8 cellular contexts compared by ENCODE assay signal in genomic region chr9:137049544-137050449, GRCh38. TPM values are rescaled to one million over a fixed set of nuclear protein-coding genes. Genes with fewer than 3 reads are reported as not detected.
DNase-seq lines count a peak whose midpoint lies in the region; ATAC-seq and TF ChIP-seq lines count a peak whose summit lies in the region.

No MANE protein-coding gene starts in this region.

- TF ChIP-seq POLR2A in body of pancreas (IDR thresholded peaks at IDR 0.05) (no peak), thyroid gland (IDR thresholded peaks at IDR 0.05) (no peak)

- H3K9ac ChIP-seq in KMS-11, result no peak overlapping the region

- H4K20me1 ChIP-seq in KMS-11 (ENCODE audit: insufficient read depth), result no peaks in the 10 kb centered on the region

- H3K36me3 ChIP-seq in KMS-11 (ENCODE audit: insufficient read depth) (no peaks in the 10 kb centered on the region), body of pancreas (replicated peaks in 1 of 2; ENCODE audit: insufficient read depth in 1 of 2, low read depth in 2 of 2) (no peaks in the 10 kb centered on the region), thyroid gland (no peaks in the 10 kb centered on the region)

- H2AFZ ChIP-seq in KMS-11 (ENCODE audit: low read depth), result no peak overlapping the region

- H3K4me3 ChIP-seq in KMS-11 (IDR thresholded peaks at IDR 0.05; ENCODE audit: insufficient read depth, low read depth, low read length) (no peak overlapping the region), body of pancreas (no peak overlapping the region), thyroid gland (replicated peaks in 1 of 3) (no peak overlapping the region)

- ATAC-seq in body of pancreas (peak; percentile 31), HG03520 (IDR thresholded peaks at IDR 0.05; ENCODE audit: unreplicated experiment) (no peak), GM19035 (IDR thresholded peaks at IDR 0.05; ENCODE audit: unreplicated experiment) (no peak)

- no peaks in the 10 kb centered on the region for H3K9me3 ChIP-seq in body of pancreas
- H3K9me3 ChIP-seq in thyroid gland, result no peaks in the 10 kb centered on the region

- H3K4me1 ChIP-seq in KMS-11 (ENCODE audit: low read depth, poor library complexity, severe bottlenecking) (no peaks in the 10 kb centered on the region), body of pancreas (peaks cover 45% of the 10 kb centered on the region), thyroid gland (peaks cover 18 to 35% of the 10 kb centered on the region in 2 donors)

- no peak overlapping the region for H3K27ac ChIP-seq in KMS-11
- H3K27ac ChIP-seq in body of pancreas, result no peak overlapping the region
- H3K27ac ChIP-seq in thyroid gland, result no peak overlapping the region

- intact Hi-C loops in body of pancreas (cut with DNase I) (loop anchor here (2.0 kb wide), 1 partner anchor 15 kb away; no protein-coding TSS in a partner anchor), thyroid gland (cut with DNase I) (no loop called here)

- WGBS in body of pancreas, 2 donors, result 35 to 52% methylated on average over 16 to 37 of the region's 38 CpGs
- WGBS in thyroid gland, 2 donors, result 43 to 54% methylated on average over 30 to 31 of the region's 38 CpGs

- no peaks in the 10 kb centered on the region for H3K79me2 ChIP-seq in KMS-11 (ENCODE audit: insufficient read depth, low read depth)

- peak; percentile 7 for DNase-seq in DMS114 treated with DMSO at 0.1 percent for 48 hours (lab: John Stamatoyannopoulos, UW; ENCODE audit: unreplicated experiment)
- DNase-seq in SK-MEL-5 (ENCODE audit: low read depth, low spot score), result peak; percentile 66
- peak; percentile 77 to 88 (median 81) for DNase-seq in body of pancreas
- DNase-seq in lung microvascular endothelial cell (ENCODE audit: low read depth in 2 of 2), result peak; percentile 50 to 71
- DNase-seq in thyroid gland, result peak; percentile 34 to 44

- no peak overlapping the region for H3K4me2 ChIP-seq in KMS-11

- H3K27me3 ChIP-seq in KMS-11 (ENCODE audit: insufficient read depth, low read depth) (peaks cover 84% of the 10 kb centered on the region), body of pancreas (no peaks in the 10 kb centered on the region), thyroid gland (peaks cover 20% of the 10 kb centered on the region)

- in situ Hi-C loops in SK-MEL-5 (cut with HindIII; ENCODE audit: low pct_unique_long_range_greater_than_20kb, low sequenced_read_pairs), result loop anchor here (25.0 kb wide), 1 partner anchor 112 kb away; the partner anchor contains the start of genes C8G and FBXW5

- 0 out of 2 replicates have a peak, but pooled peaks have one; percentile 17 for TF ChIP-seq CTCF in KMS-11 (conservative IDR thresholded peaks at IDR 0.05; ENCODE audit: low read depth, low read length)
- TF ChIP-seq CTCF in body of pancreas (IDR thresholded peaks at IDR 0.05), result peak; percentile 21 to 83 (median 67)
- peak in 3 of 6 experiments; percentile 7 to 32 (median 18) for TF ChIP-seq CTCF in thyroid gland (IDR thresholded peaks at IDR 0.05)

RNA-seq across cellular contexts. Expression of gene NPDC1, which starts 3.8 kb away (rescaled TPM):
- total RNA-seq in SK-MEL-5 (2014; rRNA removed; shearing (Covaris generic)), result 2.2 and 3.5 TPM in 2 replicates
- polyA plus RNA-seq in SK-MEL-5 (2015; cell fraction: cytosol; rRNA removed), result 40.3 and 41.9 TPM in 2 replicates
- 94.4 and 107 TPM in 2 replicates for polyA plus RNA-seq in SK-MEL-5 (2015; cell fraction: nucleus; rRNA removed)
- total RNA-seq in body of pancreas (100 to 1,000 TPM in 1 of 2 donors, 10 to 100 TPM in 1; 72.1 to 105 TPM), lung microvascular endothelial cell (6.2 and 10.5 TPM in 2 replicates), thyroid gland (10 to 100 TPM; 23.3 to 65.9 (median 35.4) TPM)

RNA-seq across cellular contexts. Expression of gene ENTPD2, which starts 4.1 kb away (rescaled TPM):
- total RNA-seq in SK-MEL-5 (2014; rRNA removed; shearing (Covaris generic)), result not detected in 2 replicates
- polyA plus RNA-seq in SK-MEL-5 (2015; cell fraction: cytosol; rRNA removed), result not detected in 2 replicates
- polyA plus RNA-seq in SK-MEL-5 (2015; cell fraction: nucleus; rRNA removed), result not detected in 2 replicates
- total RNA-seq in body of pancreas (1 to 10 TPM; 1.3 to 1.6 TPM), lung microvascular endothelial cell (not detected in 2 replicates), thyroid gland (under 1 TPM in 2 of 4 donors, not detected in 2; 0.22 to 0.49 TPM)

RNA-seq across cellular contexts. Expression of gene FUT7, which starts 17.9 kb away (rescaled TPM):
- total RNA-seq in SK-MEL-5 (2014; rRNA removed; shearing (Covaris generic)), result not detected in 2 replicates
- polyA plus RNA-seq in SK-MEL-5 (2015; cell fraction: cytosol; rRNA removed), result not detected in 2 replicates
- not detected in 2 replicates for polyA plus RNA-seq in SK-MEL-5 (2015; cell fraction: nucleus; rRNA removed)
- not detected for total RNA-seq in body of pancreas
- total RNA-seq in lung microvascular endothelial cell, result not detected in 2 replicates
- total RNA-seq in thyroid gland, result not detected

RNA-seq across cellular contexts. Expression of gene SAPCD2, which starts 20.6 kb away (rescaled TPM):
- 8.1 and 8.7 TPM in 2 replicates for total RNA-seq in SK-MEL-5 (2014; rRNA removed; shearing (Covaris generic))
- 13.2 and 18.3 TPM in 2 replicates for polyA plus RNA-seq in SK-MEL-5 (2015; cell fraction: cytosol; rRNA removed)
- polyA plus RNA-seq in SK-MEL-5 (2015; cell fraction: nucleus; rRNA removed), result 12.1 and 12.4 TPM in 2 replicates
- total RNA-seq in body of pancreas (under 1 TPM; 0.66 to 0.78 TPM), lung microvascular endothelial cell (1.4 and 5.9 TPM in 2 replicates), thyroid gland (1 to 10 TPM in 1 of 4 donors, under 1 TPM in 3; 0.27 to 1.0 (median 0.72) TPM)

RNA-seq across cellular contexts. Expression of gene ABCA2, which starts 21.8 kb away (rescaled TPM):
- total RNA-seq in SK-MEL-5 (2014; rRNA removed; shearing (Covaris generic)), result 8.6 and 9.5 TPM in 2 replicates
- 42.0 and 50.5 TPM in 2 replicates for polyA plus RNA-seq in SK-MEL-5 (2015; cell fraction: cytosol; rRNA removed)
- 167 and 222 TPM in 2 replicates for polyA plus RNA-seq in SK-MEL-5 (2015; cell fraction: nucleus; rRNA removed)
- total RNA-seq in body of pancreas, result 10 to 100 TPM; 28.7 to 29.6 TPM
- 4.0 and 5.0 TPM in 2 replicates for total RNA-seq in lung microvascular endothelial cell
- 10 to 100 TPM; 36.8 to 59.7 (median 50.2) TPM for total RNA-seq in thyroid gland

Comparison
In these comparisons a context has a peak if more than half of its experiments do, and no peak if none do; other contexts are left out.
1. DNase-seq: peak in every context shown above with its lines; median percentile 81 in body of pancreas; 66 in SK-MEL-5; 60 in lung microvascular endothelial cell; 39 in thyroid gland; 7 in DMS114 treated with DMSO at 0.1 percent for 48 hours.